ENCODE assay signal across 12 cellular contexts in genomic region chr2:146982393-146982846, GRCh38.
DNase-seq lines count a peak whose midpoint lies in the region; ATAC-seq, FAIRE-seq and TF ChIP-seq lines count a peak whose summit lies in the region.
"Had no signal": no experiment of that assay in that cellular context is flagged by ENCODE, and none has a peak within 500 bp of the region (broad histone marks: within the 10 kb centered on the region; RNA-seq: fewer than 3 reads in every experiment).

No MANE protein-coding gene starts in this region.

- H3K9me3 ChIP-seq in body of pancreas (no peaks in the 10 kb centered on the region), keratinocyte (ENCODE audit: control insufficient read depth, low read depth, low read length) (no peaks in the 10 kb centered on the region), upper lobe of left lung (no peaks in the 10 kb centered on the region)

- 83 to 89% methylated on average over 2 of the region's 2 CpGs for WGBS in body of pancreas, 2 donors
- 29 to 62% methylated on average over 2 of the region's 2 CpGs for WGBS in upper lobe of left lung, 2 donors

- no peak overlapping the region for H3K27ac ChIP-seq in body of pancreas
- H3K27ac ChIP-seq in keratinocyte (ENCODE audit: control insufficient read depth, insufficient read depth, low read length), result no peak overlapping the region
- no peak overlapping the region for H3K27ac ChIP-seq in upper lobe of left lung

- no peaks in the 10 kb centered on the region for H3K9me1 ChIP-seq in keratinocyte (ENCODE audit: control insufficient read depth, extremely low read depth, insufficient read depth, low read length)

- ATAC-seq in body of pancreas (peak; percentile 66), upper lobe of left lung (ENCODE audit: low FRiP score in 2 of 2) (peak; percentile 55 to 88)
- ATAC-seq: activated T-cell treated with anti-CD3 and anti-CD28 coated beads, Interleukin-2, amount 50 U/mL, for 4 hours had no signal

- H2AFZ ChIP-seq in keratinocyte (ENCODE audit: control insufficient read depth, low read length), result no peak overlapping the region

- H3K27me3 ChIP-seq in body of pancreas (no peaks in the 10 kb centered on the region), keratinocyte (ENCODE audit: control insufficient read depth, extremely low read depth, insufficient read depth, low read length) (no peaks in the 10 kb centered on the region), upper lobe of left lung (no peaks in the 10 kb centered on the region)

- CTCF ChIA-PET in HEK293T (lab: Yijun Ruan, JAX), result no interaction called here

- dilution Hi-C loops in keratinocyte (cut with MboI; ENCODE audit: extremely low pct_ligation_motif_present, low sequenced_read_pairs), result no loop called here

- peak; percentile 39 for FAIRE-seq in keratinocyte (lab: Jason Lieb, UNC)

- POLR2A ChIA-PET in HEK293T (lab: Yijun Ruan, JAX), result no interaction called here

- no peak for TF ChIP-seq EP300 in upper lobe of left lung (IDR thresholded peaks at IDR 0.05)

- H3K79me2 ChIP-seq in keratinocyte (ENCODE audit: control insufficient read depth, insufficient read depth, low read length), result no peaks in the 10 kb centered on the region

- TF ChIP-seq CTCF in body of pancreas (IDR thresholded peaks at IDR 0.05) (no peak), keratinocyte (optimal IDR thresholded peaks at IDR 0.05 in 1 of 3, IDR thresholded peaks at IDR 0.05 in 1 of 3, conservative IDR thresholded peaks at IDR 0.05 in 1 of 3; ENCODE audit: extremely low read depth in 1 of 3, insufficient read depth in 2 of 3, low read length in 3 of 3) (no peak), upper lobe of left lung (IDR thresholded peaks at IDR 0.05) (no peak)

- DNase-seq in LHCN-M2 (ENCODE audit: low read depth), result peak; percentile 93
- peak in 3 of 4 donors; percentile 14 to 34 (median 17) for DNase-seq in body of pancreas
- DNase-seq in keratinocyte (ENCODE audit: low read depth, low spot score), result peak; percentile 15
- peak in 1 of 2 donors; percentile 61 for DNase-seq in upper lobe of left lung
- no peak for DNase-seq in NCI-H82 (lab: John Stamatoyannopoulos, UW)
- DNase-seq in HEK293T (ENCODE audit: extremely low spot score), result no peak
- no peak for DNase-seq in 8988T
- DNase-seq: activated T-cell treated with anti-CD3 and anti-CD28 coated beads, Interleukin-2, amount 50 U/mL, for 4 hours; cortex of kidney; immature natural killer cell; NCI-H526 treated with DMSO at 0.1 percent for 48 hours; T-helper 9 cell had no signal

- no peak overlapping the region for H3K4me2 ChIP-seq in keratinocyte (ENCODE audit: control insufficient read depth, extremely low read depth, insufficient read depth, low read depth, low read length)

- intact Hi-C loops in body of pancreas (cut with DNase I), result no loop called here

- H4K20me1 ChIP-seq in keratinocyte (ENCODE audit: control insufficient read depth, extremely low read depth, insufficient read depth, low read length), result no peaks in the 10 kb centered on the region

- H3K36me3 ChIP-seq in body of pancreas (replicated peaks in 1 of 2; ENCODE audit: insufficient read depth in 1 of 2, low read depth in 2 of 2) (no peaks in the 10 kb centered on the region), keratinocyte (ENCODE audit: control insufficient read depth in 2 of 2, extremely low read depth in 1 of 2, insufficient read depth in 2 of 2, low read length in 2 of 2) (no peaks in the 10 kb centered on the region), upper lobe of left lung (no peaks in the 10 kb centered on the region)

- H3K4me3 ChIP-seq in body of pancreas (no peak overlapping the region), keratinocyte (ENCODE audit: control insufficient read depth in 2 of 3, extremely low read depth in 1 of 3, insufficient read depth in 2 of 3, low read depth in 1 of 3, low read length in 3 of 3) (no peak overlapping the region), upper lobe of left lung (no peak overlapping the region)

- H3K4me1 ChIP-seq in body of pancreas, result no peaks in the 10 kb centered on the region
- H3K4me1 ChIP-seq in keratinocyte (ENCODE audit: control insufficient read depth, extremely low read depth, insufficient read depth, low read length), result peaks cover 32% of the 10 kb centered on the region
- H3K4me1 ChIP-seq in upper lobe of left lung, result no peaks in the 10 kb centered on the region

- TF ChIP-seq POLR2A in body of pancreas (IDR thresholded peaks at IDR 0.05) (no peak), upper lobe of left lung (IDR thresholded peaks at IDR 0.05) (no peak)

- H3K9ac ChIP-seq in keratinocyte (ENCODE audit: control insufficient read depth, extremely low read depth, insufficient read depth, low read length), result no peak overlapping the region

TF ChIP-seq in HEK293T, 16 proteins besides CTCF, POLR2A, EP300 and RAD21:
- TF ChIP-seq TARDBP (IDR thresholded peaks at IDR 0.05), result no peak
- TF ChIP-seq CTBP1 (IDR thresholded peaks at IDR 0.05; ENCODE audit: borderline replicate concordance), result no peak
- TF ChIP-seq BHLHE40 (IDR thresholded peaks at IDR 0.05; ENCODE audit: borderline replicate concordance), result no peak
- TF ChIP-seq LEF1 (IDR thresholded peaks at IDR 0.05; ENCODE audit: borderline replicate concordance), result no peak
- TF ChIP-seq NFRKB (IDR thresholded peaks at IDR 0.05), result no peak
- no peak for TF ChIP-seq PKNOX1 (IDR thresholded peaks at IDR 0.05)
- TF ChIP-seq SUZ12 (IDR thresholded peaks at IDR 0.05), result no peak
- TF ChIP-seq ELF4 (IDR thresholded peaks at IDR 0.05), result no peak
- TF ChIP-seq SP1 (IDR thresholded peaks at IDR 0.05), result no peak
- TF ChIP-seq FOXA1 (IDR thresholded peaks at IDR 0.05), result no peak
- no peak for TF ChIP-seq FOXK2 (IDR thresholded peaks at IDR 0.05)
- TF ChIP-seq HDGF (IDR thresholded peaks at IDR 0.05; ENCODE audit: borderline replicate concordance), result no peak
- TF ChIP-seq ARNT (IDR thresholded peaks at IDR 0.05), result no peak
- no peak for TF ChIP-seq ZNF384 (IDR thresholded peaks at IDR 0.05)
- no peak for TF ChIP-seq FOXM1 (IDR thresholded peaks at IDR 0.05; ENCODE audit: borderline replicate concordance)

Comparison
In these comparisons a context has a peak if more than half of its experiments do, and no peak if none do; other contexts are left out.
1. DNase-seq: peak in LHCN-M2 (single experiment), body of pancreas (3 of 4) and keratinocyte (single experiment); none in NCI-H82 (single experiment), HEK293T (single experiment) and 8988T (single experiment).